ENCODE assay signal across 30 cellular contexts in genomic region chr19:28235606-28236125, GRCh38.
"Had no signal": no experiment of that assay in that cellular context is flagged by ENCODE, and none has a peak within 500 bp of the region (broad histone marks: within the 10 kb centered on the region; RNA-seq: fewer than 3 reads in every experiment).

No MANE protein-coding gene starts in this region.

- H3K9me3 ChIP-seq: esophagus muscularis mucosa, heart right ventricle, mucosa of descending colon, prostate gland, right lobe of liver, thoracic aorta, tibial nerve had no signal

- DNase-seq: dermis blood vessel endothelial cell; effector memory CD4-positive, alpha-beta T cell; foreskin keratinocyte; glutamatergic neuron; heart right ventricle; hippocampal formation; immature natural killer cell; mucosa of descending colon; naive B cell; retina; right lobe of liver; small intestine; stimulated activated CD4-positive, alpha-beta T cell treated with anti-CD3 and anti-CD28 coated beads, Interleukin-15, amount 100 ng/mL, for 24 hours; stimulated activated CD4-positive, alpha-beta T cell treated with anti-CD3 and anti-CD28 coated beads, Interleukin-2, amount 100 ng/mL, for 48 hours; stimulated activated naive B cell treated with anti-CD40 and anti-IgM and Interleukin-4, amounts not matched to agents 10 μg/mL and 1 μg/mL and 100 μg/mL, for 72 hours had no signal

- H3K4me3 ChIP-seq: coronary artery, esophagus muscularis mucosa, heart right ventricle, lung, mucosa of descending colon, neural progenitor cell, prostate gland, right lobe of liver, thoracic aorta, tibial nerve had no signal

- H3K27ac ChIP-seq: coronary artery, esophagus muscularis mucosa, foreskin keratinocyte, heart right ventricle, neural progenitor cell, prostate gland, right lobe of liver, thoracic aorta, tibial nerve had no signal

- H3K9ac ChIP-seq: neural progenitor cell had no signal

- H3K36me3 ChIP-seq: esophagus muscularis mucosa, heart right ventricle, neural progenitor cell, prostate gland, right lobe of liver, thoracic aorta, tibial nerve had no signal

- FAIRE-seq: endothelial cell of umbilical vein, keratinocyte, small intestine had no signal

- H3K9me3 Mint-ChIP-seq: central memory CD8-positive, alpha-beta T cell; immature natural killer cell; mesothelial cell of epicardium; naive B cell; natural killer cell treated with Interleukin-12 subunit alpha and Interleukin-12 subunit beta and Interleukin-15 and Interleukin-18, amount 100 ng/mL, for 72 hours; neural progenitor cell; stimulated activated naive B cell treated with anti-CD40 and anti-IgM and Interleukin-4, amounts not matched to agents 10 μg/mL and 1 μg/mL and 100 μg/mL, for 72 hours; stimulated activated naive CD8-positive, alpha-beta T cell treated with anti-CD3 and anti-CD28 coated beads, Interleukin-15, Interleukin-2, amounts not matched to agents 100 ng/mL and 50 ng/mL, for 24 hours had no signal

- H3K27me3 ChIP-seq: foreskin keratinocyte, neural progenitor cell, right lobe of liver, tibial nerve had no signal

- H3K4me1 ChIP-seq: esophagus muscularis mucosa, foreskin keratinocyte, heart right ventricle, neural progenitor cell, prostate gland, right lobe of liver, tibial nerve had no signal

- H3K27me3 Mint-ChIP-seq: memory B cell; stimulated activated naive CD8-positive, alpha-beta T cell treated with anti-CD3 and anti-CD28 coated beads, Interleukin-15, Interleukin-2, amounts not matched to agents 100 ng/mL and 50 ng/mL, for 24 hours had no signal

- H3K4me2 ChIP-seq: neural progenitor cell had no signal

- H2AFZ ChIP-seq: neural progenitor cell had no signal

- H3K36me3 Mint-ChIP-seq: immature natural killer cell; memory B cell; mesothelial cell of epicardium; naive B cell; natural killer cell treated with Interleukin-12 subunit alpha and Interleukin-12 subunit beta and Interleukin-15 and Interleukin-18, amount 100 ng/mL, for 72 hours; neural progenitor cell; stimulated activated naive B cell treated with anti-CD40 and anti-IgM and Interleukin-4, amounts not matched to agents 10 μg/mL and 1 μg/mL and 100 μg/mL, for 72 hours had no signal

- H3K4me3 Mint-ChIP-seq: central memory CD8-positive, alpha-beta T cell; immature natural killer cell; memory B cell; mesothelial cell of epicardium; natural killer cell treated with Interleukin-12 subunit alpha and Interleukin-12 subunit beta and Interleukin-15 and Interleukin-18, amount 100 ng/mL, for 72 hours; neural progenitor cell; stimulated activated naive B cell treated with anti-CD40 and anti-IgM and Interleukin-4, amounts not matched to agents 10 μg/mL and 1 μg/mL and 100 μg/mL, for 72 hours; stimulated activated naive CD8-positive, alpha-beta T cell treated with anti-CD3 and anti-CD28 coated beads, Interleukin-15, Interleukin-2, amounts not matched to agents 100 ng/mL and 50 ng/mL, for 24 hours had no signal

- H3K27ac Mint-ChIP-seq: immature natural killer cell; memory B cell; mesothelial cell of epicardium; naive B cell; natural killer cell treated with Interleukin-12 subunit alpha and Interleukin-12 subunit beta and Interleukin-15 and Interleukin-18, amount 100 ng/mL, for 72 hours; neural progenitor cell; stimulated activated naive B cell treated with anti-CD40 and anti-IgM and Interleukin-4, amounts not matched to agents 10 μg/mL and 1 μg/mL and 100 μg/mL, for 72 hours; stimulated activated naive CD8-positive, alpha-beta T cell treated with anti-CD3 and anti-CD28 coated beads, Interleukin-15, Interleukin-2, amounts not matched to agents 100 ng/mL and 50 ng/mL, for 24 hours had no signal

- H3K4me1 Mint-ChIP-seq: central memory CD8-positive, alpha-beta T cell; immature natural killer cell; memory B cell; naive B cell; stimulated activated naive B cell treated with anti-CD40 and anti-IgM and Interleukin-4, amounts not matched to agents 10 μg/mL and 1 μg/mL and 100 μg/mL, for 72 hours had no signal

- ATAC-seq: foreskin keratinocyte; heart right ventricle; left lobe of liver; mucosa of descending colon; natural killer cell treated with Interleukin-12 subunit alpha and Interleukin-12 subunit beta and Interleukin-15 and Interleukin-18, amount 100 ng/mL, for 72 hours; right lobe of liver; stimulated activated naive B cell treated with anti-CD40 and anti-IgM and Interleukin-4, amounts not matched to agents 10 μg/mL and 1 μg/mL and 100 μg/mL, for 72 hours had no signal
